ENCODE assay signal across 14 cellular contexts in the genomic region with DNA sequence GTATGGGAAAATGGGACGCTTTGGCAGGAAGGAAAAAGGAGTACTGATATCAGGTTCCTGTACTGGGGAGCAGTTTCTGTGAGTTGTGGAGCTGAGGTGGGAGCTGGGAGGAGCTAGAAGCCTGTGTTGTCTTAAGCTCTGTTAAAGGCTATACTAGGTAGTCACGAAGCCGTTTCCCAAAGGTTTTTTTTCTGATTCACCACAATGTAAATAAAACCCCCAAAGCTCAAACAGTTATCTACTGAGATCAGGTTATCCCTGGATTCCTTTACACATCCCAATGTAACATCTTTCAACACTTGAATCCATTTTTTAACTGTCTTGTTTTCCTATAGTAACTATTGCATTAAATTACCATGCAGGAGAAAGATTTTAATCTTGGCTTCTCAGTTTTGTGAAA.
"Had no signal": no experiment of that assay in that cellular context is flagged by ENCODE, and none has a peak within 500 bp of the region (broad histone marks: within the 10 kb centered on the region; RNA-seq: fewer than 3 reads in every experiment).

No MANE protein-coding gene starts in this region.

- H3K27ac Mint-ChIP-seq: activated naive CD4-positive, alpha-beta T cell treated with anti-CD3 and anti-CD28 coated beads, Interleukin-2, amount 10 ng/mL, durations not matched to agents 7 days and 5 days; activated T-helper 2 cell treated with anti-CD3 and anti-CD28 coated beads, Interferon-gamma antibody, Interleukin-2, Interleukin-4, amounts not matched to agents 10 μg/mL and 5 μg/mL and 100 μg/mL, durations not matched to agents 14 hours and 24 hours and 36 hours; mesothelial cell of epicardium; stimulated activated naive CD8-positive, alpha-beta T cell treated with anti-CD3 and anti-CD28 coated beads, Interleukin-15, amount 100 ng/mL, for 72 hours; type B pancreatic cell had no signal

- H3K4me1 Mint-ChIP-seq: activated naive CD4-positive, alpha-beta T cell treated with anti-CD3 and anti-CD28 coated beads, Interleukin-2, amount 10 ng/mL, durations not matched to agents 7 days and 5 days; mesothelial cell of epicardium; stimulated activated naive CD8-positive, alpha-beta T cell treated with anti-CD3 and anti-CD28 coated beads, Interleukin-15, amount 100 ng/mL, for 72 hours had no signal

- H3K36me3 Mint-ChIP-seq: activated naive CD4-positive, alpha-beta T cell treated with anti-CD3 and anti-CD28 coated beads, Interleukin-2, amount 10 ng/mL, durations not matched to agents 7 days and 5 days; mesothelial cell of epicardium; type B pancreatic cell had no signal

- H3K4me1 ChIP-seq: ascending aorta, gastroesophageal sphincter, sigmoid colon, spleen had no signal

- H3K9me3 Mint-ChIP-seq: activated naive CD4-positive, alpha-beta T cell treated with anti-CD3 and anti-CD28 coated beads, Interleukin-2, amount 10 ng/mL, durations not matched to agents 7 days and 5 days; activated T-helper 2 cell treated with anti-CD3 and anti-CD28 coated beads, Interferon-gamma antibody, Interleukin-2, Interleukin-4, amounts not matched to agents 10 μg/mL and 5 μg/mL and 100 μg/mL, durations not matched to agents 14 hours and 24 hours and 36 hours; mesothelial cell of epicardium; stimulated activated naive CD8-positive, alpha-beta T cell treated with anti-CD3 and anti-CD28 coated beads, Interleukin-15, amount 100 ng/mL, for 72 hours; type B pancreatic cell had no signal

- H3K4me3 ChIP-seq: ascending aorta, cardiac muscle cell, dorsolateral prefrontal cortex, gastroesophageal sphincter, sigmoid colon, spleen had no signal

- H3K27me3 Mint-ChIP-seq: activated naive CD4-positive, alpha-beta T cell treated with anti-CD3 and anti-CD28 coated beads, Interleukin-2, amount 10 ng/mL, durations not matched to agents 7 days and 5 days had no signal

- H3K27ac ChIP-seq: ascending aorta, cardiac muscle cell, dorsolateral prefrontal cortex, gastroesophageal sphincter, sigmoid colon, spleen had no signal

- H3K9me3 ChIP-seq: ascending aorta, gastroesophageal sphincter, sigmoid colon, spleen had no signal

- ATAC-seq: gastroesophageal sphincter; stimulated activated naive CD8-positive, alpha-beta T cell treated with anti-CD3 and anti-CD28 coated beads, Interleukin-15, amount 100 ng/mL, for 72 hours had no signal

- H3K36me3 ChIP-seq: ascending aorta, cardiac muscle cell, gastroesophageal sphincter, sigmoid colon, spleen had no signal

- H3K27me3 ChIP-seq: ascending aorta, cardiac muscle cell, dorsolateral prefrontal cortex, gastroesophageal sphincter, sigmoid colon, spleen had no signal

- H3K4me3 Mint-ChIP-seq: activated naive CD4-positive, alpha-beta T cell treated with anti-CD3 and anti-CD28 coated beads, Interleukin-2, amount 10 ng/mL, durations not matched to agents 7 days and 5 days; mesothelial cell of epicardium; stimulated activated naive CD8-positive, alpha-beta T cell treated with anti-CD3 and anti-CD28 coated beads, Interleukin-15, amount 100 ng/mL, for 72 hours; type B pancreatic cell had no signal

- DNase-seq: activated CD4-positive, alpha-beta T cell treated with anti-CD3 and anti-CD28 coated beads for 1 hour; activated CD4-positive, alpha-beta T cell treated with anti-CD3 and anti-CD28 coated beads, Interleukin-2, amount 50 U/mL, for 4 hours; activated naive CD4-positive, alpha-beta T cell treated with anti-CD3 and anti-CD28 coated beads, Interleukin-2, amount 10 ng/mL, durations not matched to agents 7 days and 5 days; dorsolateral prefrontal cortex; sigmoid colon; spleen; stimulated activated naive CD8-positive, alpha-beta T cell treated with anti-CD3 and anti-CD28 coated beads, Interleukin-15, amount 100 ng/mL, for 72 hours; T1000 had no signal
